In genomic region chr16:86292171-86292775, GRCh38 we compare ENCODE assay signal across 1 cellular context.
TF ChIP-seq lines count a peak whose summit lies in the region.

No MANE protein-coding gene starts in this region.

TF ChIP-seq in IMR-90, 13 proteins besides CTCF, POLR2A, EP300 and RAD21 (continued from another document):
- TF ChIP-seq ELK1 (IDR thresholded peaks at IDR 0.05; ENCODE audit: borderline replicate concordance, low read depth, low read length) (no peak), CEBPB (IDR thresholded peaks at IDR 0.05; ENCODE audit: low read depth, low read length) (no peak), BHLHE40 (IDR thresholded peaks at IDR 0.05; ENCODE audit: low read depth, low read length) (no peak), USF2 (IDR thresholded peaks at IDR 0.05; ENCODE audit: low read depth, low read length) (no peak)
